Comparison of ENCODE assay signal across 8 cellular contexts in the genomic region with DNA sequence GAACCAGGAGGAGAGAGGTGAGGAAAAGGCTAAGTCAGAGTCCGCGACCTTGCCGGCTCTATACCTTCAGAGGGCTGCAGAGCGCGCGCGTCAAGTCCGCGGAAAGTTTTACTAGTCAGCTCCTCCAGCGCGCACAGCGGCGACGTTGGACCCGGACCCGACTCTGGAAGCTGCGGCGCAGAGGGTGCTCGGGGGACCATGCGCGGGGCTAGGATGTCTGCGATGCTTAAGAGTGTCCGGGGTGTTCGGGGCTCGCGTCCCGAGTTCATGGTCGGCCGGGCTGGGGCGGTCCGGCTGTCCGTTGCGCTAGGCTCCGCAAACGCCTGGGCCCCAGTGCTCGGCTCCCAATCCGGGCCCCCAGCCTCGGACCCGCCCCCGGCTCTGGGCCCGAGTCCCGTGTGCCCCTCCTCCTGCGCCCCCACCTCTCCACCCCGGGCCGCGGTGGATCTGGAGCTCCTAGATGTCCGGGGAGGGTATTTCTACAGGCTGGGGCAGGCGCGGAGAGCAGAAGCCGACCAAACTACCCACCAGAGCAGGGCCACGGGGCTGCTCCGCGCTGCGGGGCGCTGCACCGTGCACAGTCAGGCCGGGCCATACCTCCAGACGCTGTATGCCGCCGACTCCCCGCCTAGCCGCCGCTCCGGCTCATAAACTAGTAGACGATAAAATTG. TPM values are rescaled to one million over a fixed set of nuclear protein-coding genes. Genes with fewer than 3 reads are reported as not detected.
A peak's percentile ranks its signal among the peaks of the same experiment; 100 is the strongest.
DNase-seq lines count a peak whose midpoint lies in the region; ATAC-seq and TF ChIP-seq lines count a peak whose summit lies in the region.

A gene with protein sequence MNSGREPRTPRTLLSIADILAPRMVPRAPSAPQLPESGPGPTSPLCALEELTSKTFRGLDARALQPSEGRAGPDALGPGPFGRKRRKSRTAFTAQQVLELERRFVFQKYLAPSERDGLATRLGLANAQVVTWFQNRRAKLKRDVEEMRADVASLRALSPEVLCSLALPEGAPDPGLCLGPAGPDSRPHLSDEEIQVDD (minus strand): TSS at position 335 of the 671 bp plus-strand sequence. CDS start 66 bp downstream, at position 269.

- peaks cover under 1 to 6% (median 6%) of the 10 kb centered on the region in 3 donors for H3K36me3 Mint-ChIP-seq in naive thymus-derived CD8-positive, alpha-beta T cell

- intact Hi-C loops in Panc1 (cut with micrococcal nuclease; ENCODE audit: unreplicated experiment), result no loop called here

- H3K36me3 ChIP-seq in Panc1 (ENCODE audit: control insufficient read depth, insufficient read depth, low read length) (no peaks in the 10 kb centered on the region), ectodermal cell (ENCODE audit: control insufficient read depth, insufficient read depth, low read length) (no peaks in the 10 kb centered on the region)

- peaks cover 16 to 56% (median 49%) of the 10 kb centered on the region in 4 donors for H3K4me1 Mint-ChIP-seq in naive thymus-derived CD8-positive, alpha-beta T cell

- H3K27me3 ChIP-seq in Panc1 (ENCODE audit: control insufficient read depth, insufficient read depth, low read length) (no peaks in the 10 kb centered on the region), ectodermal cell (ENCODE audit: control insufficient read depth, insufficient read depth, low read length, poor library complexity, severe bottlenecking) (peaks cover 95% of the 10 kb centered on the region)

- 2% methylated on average over 65 of the region's 65 CpGs for WGBS in ectodermal cell, 2 experiments

- CTCF ChIA-PET in Panc1 (lab: Charles Lee), result interaction anchor here (0.6 kb wide), 1 partner anchor 48 kb away, joined by 3 read pairs; no protein-coding TSS in a partner anchor

- H3K9me3 ChIP-seq in Panc1 (ENCODE audit: control insufficient read depth, insufficient read depth, low read depth, low read length) (no peaks in the 10 kb centered on the region), ectodermal cell (ENCODE audit: control insufficient read depth, low read length) (no peaks in the 10 kb centered on the region)

- peaks cover 0 to 2% (median 0%) of the 10 kb centered on the region in 9 donors for H3K9me3 Mint-ChIP-seq in naive thymus-derived CD8-positive, alpha-beta T cell

- DNase-seq in AG09309 (ENCODE audit: low read depth) (no peak), Panc1 (ENCODE audit: low read depth, low spot score) (no peak), foreskin melanocyte (no peak), hepatic stellate cell (ENCODE audit: low spot score) (no peak), superior temporal gyrus (ENCODE audit: extremely low spot score) (no peak)
- peak in 2 of 10 donors; percentile 10 to 15 for DNase-seq in naive thymus-derived CD8-positive, alpha-beta T cell

- H3K27ac Mint-ChIP-seq in naive thymus-derived CD8-positive, alpha-beta T cell, result peak within 1 kb of the TSS in 4 of 10 donors; percentile 15 to 74 (median 44)

- peak within 1 kb of the TSS; percentile 47 for H3K4me3 ChIP-seq in AG09309 (ENCODE audit: control insufficient read depth, low read depth, low read length)
- H3K4me3 ChIP-seq in Panc1 (ENCODE audit: low read depth in 2 of 2, low read length in 2 of 2), result peak within 1 kb of the TSS; percentile 43 to 65
- peak within 1 kb of the TSS; percentile 29 for H3K4me3 ChIP-seq in ectodermal cell (ENCODE audit: insufficient read depth, low read depth, low read length)

- peaks cover 15 to 68% (median 42%) of the 10 kb centered on the region in 5 donors for H3K27me3 Mint-ChIP-seq in naive thymus-derived CD8-positive, alpha-beta T cell

- H3K4me1 ChIP-seq in Panc1 (ENCODE audit: control insufficient read depth, insufficient read depth, low read length) (peaks cover 39% of the 10 kb centered on the region), ectodermal cell (ENCODE audit: control insufficient read depth, insufficient read depth, low read length) (peaks cover 36% of the 10 kb centered on the region)

- BruUV-seq in Panc1 (replicated peaks; lab: Mats Ljungman, UMichigan), result no TSS peak

- H3K4me3 Mint-ChIP-seq in naive thymus-derived CD8-positive, alpha-beta T cell, result peak within 1 kb of the TSS; percentile 71 to 91 (median 87)

- peak within 1 kb of the TSS; percentile 81 for H3K27ac ChIP-seq in Panc1 (ENCODE audit: low read length)
- no peak within 1 kb of the TSS for H3K27ac ChIP-seq in ectodermal cell (ENCODE audit: insufficient read depth, low read depth, low read length, poor library complexity, severe bottlenecking)

- POLR2A ChIA-PET in Panc1 (lab: Charles Lee), result no interaction called here
- POLR2A ChIA-PET in naive thymus-derived CD8-positive, alpha-beta T cell (lab: Charles Lee), result interaction anchor here (1.2 to 1.9 kb wide), 3 partner anchors 28 to 31 kb away, joined by 4 to 6 read pairs (median 4); a partner anchor contains a TSS

- in situ Hi-C loops in Panc1 (cut with HindIII; ENCODE audit: low pct_unique_long_range_greater_than_20kb, low sequenced_read_pairs), result no loop called here

- TF ChIP-seq CTCF in AG09309 (IDR thresholded peaks at IDR 0.05; ENCODE audit: control insufficient read depth, insufficient read depth, low read depth, low read length, missing control alignments) (no peak), Panc1 (IDR thresholded peaks at IDR 0.05) (no peak)

- ATAC-seq in Panc1, result peak; percentile 44
- ATAC-seq in naive thymus-derived CD8-positive, alpha-beta T cell, result peak; percentile 24 to 40
- ATAC-seq in GM21576 (IDR thresholded peaks at IDR 0.05; ENCODE audit: unreplicated experiment), result no peak

RNA-seq across cellular contexts. Expression of the gene that starts here (rescaled TPM):
- 9.6 TPM for total RNA-seq in Panc1 (2021; ENCODE audit: unreplicated experiment)
- 13.6 TPM for polyA plus RNA-seq in Panc1 (2012; ENCODE audit: insufficient read length)
- not detected for polyA plus RNA-seq in ectodermal cell (2013, experiment 1 of 4)
- polyA plus RNA-seq in ectodermal cell (2013, experiment 2 of 4), result not detected
- polyA plus RNA-seq in ectodermal cell (2013, experiment 3 of 4), result not detected
- not detected for polyA plus RNA-seq in ectodermal cell (2013, experiment 4 of 4)
- not detected for total RNA-seq in naive thymus-derived CD8-positive, alpha-beta T cell
- not detected for polyA plus RNA-seq in naive thymus-derived CD8-positive, alpha-beta T cell

Comparison
In these comparisons a context has a peak if more than half of its experiments do, and no peak if none do; other contexts are left out.
1. Peak in ATAC-seq in naive thymus-derived CD8-positive, alpha-beta T cell; RNA of the gene not detected or under 1 TPM.